25 cellular contexts compared by ENCODE assay signal in the genomic region with DNA sequence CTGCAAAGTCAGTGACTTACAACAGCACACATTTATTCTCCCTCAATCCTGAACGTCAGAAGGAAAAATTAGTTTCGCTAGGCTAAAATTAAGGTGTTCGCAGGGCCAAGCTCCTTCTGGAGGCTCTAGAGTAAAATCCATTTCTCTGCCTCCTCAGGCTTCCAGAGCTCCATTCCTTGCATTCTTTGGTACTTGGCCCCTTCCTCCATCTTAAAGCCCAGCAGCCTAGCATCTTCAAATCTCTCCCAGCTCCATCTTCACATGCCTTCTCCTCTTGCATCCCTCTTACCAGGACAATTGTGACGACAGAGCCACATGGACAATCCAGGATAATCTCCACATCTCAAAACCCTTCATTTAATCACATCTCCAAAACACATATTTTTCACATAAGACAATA.
DNase-seq lines count a peak whose midpoint lies in the region; ATAC-seq, FAIRE-seq and TF ChIP-seq lines count a peak whose summit lies in the region.
"Had no signal": no experiment of that assay in that cellular context is flagged by ENCODE, and none has a peak within 500 bp of the region (broad histone marks: within the 10 kb centered on the region; RNA-seq: fewer than 3 reads in every experiment).

No MANE protein-coding gene starts in this region.

- CTCF ChIA-PET in H1 (lab: Charles Lee; ENCODE audit: partially characterized antibody) = no interaction called here

- H4K5ac ChIP-seq in H9 (ENCODE audit: insufficient read length, low read depth, low read length) (no peak overlapping the region), H1 (ENCODE audit: insufficient read length, low read depth, low read length) (no peak overlapping the region)

- H4K8ac ChIP-seq in H9 (replicated peaks; ENCODE audit: insufficient read length, low read depth, low read length) = no peak overlapping the region
- H4K8ac ChIP-seq in H1 (ENCODE audit: extremely low read depth, insufficient read depth, low read length) = no peak overlapping the region
- H4K8ac ChIP-seq in mesenchymal stem cell (ENCODE audit: low read length) = no peak overlapping the region

- DNase-seq in ELF-1 (ENCODE audit: low read depth, low spot score) (peak; percentile 17), H9 (peak; percentile 24), H1 (ENCODE audit: low read depth in 1 of 2, low spot score in 2 of 2) (no peak), mesenchymal stem cell (no peak), EL (no peak), iPS-NIHi11 (ENCODE audit: low spot score) (no peak), frontal cortex (ENCODE audit: low spot score in 2 of 2) (no peak)
- DNase-seq: 8988T; ACHN; AML-193; BE2C; CD4-positive, alpha-beta T cell; CD8-positive, alpha-beta memory T cell; DMS 273 treated with DMSO at 0.1 percent for 48 hours; DMS79; GM23248; HCEC 1CT had no signal

- no CpG with 5 or more reads among the region's 4 CpGs for WGBS in H9 (ENCODE audit: extremely low coverage, insufficient read length, low lambda C conversion rate)
- 82% methylated on average over 4 of the region's 4 CpGs; no CpG with 5 or more reads in 1 of the 2 experiments for WGBS in H1 (ENCODE audit: extremely low coverage in 1 of 2, insufficient coverage in 1 of 2, insufficient read length in 1 of 2, insufficient replicate concordance in 2 of 2, low coverage in 1 of 2, low lambda C conversion rate in 2 of 2, missing lambda C conversion rate in 1 of 2), 2 experiments
- WGBS in mesenchymal stem cell = 87% methylated on average over 4 of the region's 4 CpGs

- no peak for TF ChIP-seq RAD21 in H1 (IDR thresholded peaks at IDR 0.05 in 1 of 2, conservative IDR thresholded peaks at IDR 0.05 in 1 of 2; ENCODE audit: low read depth in 2 of 2, low read length in 2 of 2)

- H2BK12ac ChIP-seq in H9 (ENCODE audit: insufficient read length, low read depth, low read length) = no peak overlapping the region
- H2BK12ac ChIP-seq in H1 (ENCODE audit: low read depth, low read length) = no peak overlapping the region
- H2BK12ac ChIP-seq in mesenchymal stem cell (ENCODE audit: low read length in 2 of 2) = no peak overlapping the region

- no peaks in the 10 kb centered on the region for H3K27me3 ChIP-seq in H9 (ENCODE audit: insufficient read depth, low read length)
- H3K27me3 ChIP-seq in H1 (replicated peaks in 1 of 4; ENCODE audit: control insufficient read depth in 3 of 4, extremely low read depth in 1 of 4, insufficient read depth in 3 of 4, low read length in 3 of 4) = no peaks in the 10 kb centered on the region
- H3K27me3 ChIP-seq in mesenchymal stem cell (ENCODE audit: control insufficient read depth in 1 of 2, insufficient read depth in 1 of 2, low read length in 2 of 2) = no peaks in the 10 kb centered on the region
- H3K27me3 ChIP-seq: BE2C; BLaER1 treated with 17β-estradiol and CSF1 and Interleukin-3, amounts not matched to agents 10 nM and 100 nM had no signal

- H4K91ac ChIP-seq in H9 (ENCODE audit: insufficient read length, low read depth, low read length) (no peak overlapping the region), H1 (replicated peaks; ENCODE audit: insufficient read length, low read length) (no peak overlapping the region), mesenchymal stem cell (ENCODE audit: low read length) (no peak overlapping the region)

- H3K27ac ChIP-seq in H9 (ENCODE audit: insufficient read length, low read depth, low read length) (no peak overlapping the region), H1 (ENCODE audit: low read depth, low read length) (no peak overlapping the region), mesenchymal stem cell (ENCODE audit: low read length, poor library complexity, severe bottlenecking) (no peak overlapping the region)
- H3K27ac ChIP-seq: A549; BLaER1 treated with 17β-estradiol and CSF1 and Interleukin-3, amounts not matched to agents 10 nM and 100 nM; GM23248 had no signal

- H3K4me1 Mint-ChIP-seq in H9 = peaks cover 0 to 4% of the 10 kb centered on the region in 2 experiments; a peak in 2 of 4 replicates
- H3K4me1 Mint-ChIP-seq: CD14-positive monocyte; CD8-positive, alpha-beta memory T cell had no signal

- TF ChIP-seq CTCF in H9 (conservative IDR thresholded peaks at IDR 0.05) = no peak
- TF ChIP-seq CTCF in H1 (IDR thresholded peaks at IDR 0.05; ENCODE audit: control extremely low read depth in 1 of 3, insufficient read depth in 1 of 3, low read depth in 1 of 3, low read length in 3 of 3) = no peak

- no peak overlapping the region for H3K4me3 Mint-ChIP-seq in H9
- H3K4me3 Mint-ChIP-seq: CD14-positive monocyte; CD4-positive, alpha-beta T cell; CD8-positive, alpha-beta memory T cell had no signal

- no peak overlapping the region for H2AFZ ChIP-seq in H9 (ENCODE audit: low read length)
- no peak overlapping the region for H2AFZ ChIP-seq in H1 (ENCODE audit: low read length)
- no peak overlapping the region for H2AFZ ChIP-seq in mesenchymal stem cell (ENCODE audit: low read depth, low read length)
- H2AFZ ChIP-seq: GM23248 had no signal

- no peak overlapping the region for H2BK120ac ChIP-seq in H9 (ENCODE audit: low read depth, low read length, poor library complexity, severe bottlenecking)
- no peak overlapping the region for H2BK120ac ChIP-seq in H1 (replicated peaks; ENCODE audit: low read depth, low read length)
- H2BK120ac ChIP-seq in mesenchymal stem cell (ENCODE audit: low read depth, low read length) = no peak overlapping the region

- no peak overlapping the region for H2AK5ac ChIP-seq in H9 (ENCODE audit: insufficient read length, low read length)
- H2AK5ac ChIP-seq in H1 (ENCODE audit: low read depth, low read length) = no peak overlapping the region
- H2AK5ac ChIP-seq in mesenchymal stem cell (ENCODE audit: low read length, severe bottlenecking) = no peak overlapping the region

- no peak for ATAC-seq in GM19395 (IDR thresholded peaks at IDR 0.05; ENCODE audit: unreplicated experiment)
- ATAC-seq: A549, GM12878 had no signal

- H3K4ac ChIP-seq in H9 (ENCODE audit: low read depth, low read length) (no peak overlapping the region), H1 (replicated peaks; ENCODE audit: insufficient read length, low read depth, low read length) (no peak overlapping the region), mesenchymal stem cell (ENCODE audit: low read depth in 1 of 2, low read length in 2 of 2) (no peak overlapping the region)

- H3K23me2 ChIP-seq in H9 (ENCODE audit: insufficient read length, low read depth, low read length, poor library complexity, severe bottlenecking) (no peaks in the 10 kb centered on the region), H1 (ENCODE audit: low read depth, low read length) (no peaks in the 10 kb centered on the region)

- H3K23ac ChIP-seq in H9 (ENCODE audit: insufficient read length, low read depth, low read length) (no peak overlapping the region), H1 (ENCODE audit: insufficient read length) (no peak overlapping the region), mesenchymal stem cell (ENCODE audit: low read length in 2 of 2) (no peak overlapping the region)

- H2BK15ac ChIP-seq in H9 (ENCODE audit: low read depth, low read length) (no peak overlapping the region), H1 (ENCODE audit: low read length) (no peak overlapping the region), mesenchymal stem cell (ENCODE audit: low read depth, poor library complexity, severe bottlenecking) (peak overlapping the region; percentile 7)

- no peaks in the 10 kb centered on the region for H3K9me3 Mint-ChIP-seq in H9
- H3K9me3 Mint-ChIP-seq: CD4-positive, alpha-beta T cell had no signal

- H3K9me3 ChIP-seq in H9 (ENCODE audit: control insufficient read depth, low read depth, low read length) = no peaks in the 10 kb centered on the region
- H3K9me3 ChIP-seq in H1 (ENCODE audit: insufficient read depth in 2 of 2, low read depth in 1 of 2, low read length in 1 of 2) = no peaks in the 10 kb centered on the region
- no peaks in the 10 kb centered on the region for H3K9me3 ChIP-seq in mesenchymal stem cell (ENCODE audit: control insufficient read depth, low read length)
- H3K9me3 ChIP-seq: A549; BE2C; BLaER1 treated with 17β-estradiol and CSF1 and Interleukin-3, amounts not matched to agents 10 nM and 100 nM had no signal

- H3K4me3 ChIP-seq in H1 (ENCODE audit: extremely low read depth in 1 of 4, insufficient read depth in 2 of 4, low read depth in 3 of 4, low read length in 4 of 4) (no peak overlapping the region), mesenchymal stem cell (ENCODE audit: insufficient read depth in 1 of 2, low read depth in 1 of 2, low read length in 2 of 2) (no peak overlapping the region)
- H3K4me3 ChIP-seq: A549; BLaER1 treated with 17β-estradiol and CSF1 and Interleukin-3, amounts not matched to agents 10 nM and 100 nM; GM12878; GM23248 had no signal

- H2BK5ac ChIP-seq in H9 (ENCODE audit: insufficient read length, low read length) (no peak overlapping the region), H1 (ENCODE audit: low read depth, low read length) (no peak overlapping the region), mesenchymal stem cell (ENCODE audit: low read depth, low read length, poor library complexity, severe bottlenecking) (no peak overlapping the region)

- FAIRE-seq in H1 (lab: Jason Lieb, UNC) (peak; percentile 13), frontal cortex (lab: Jason Lieb, UNC) (no peak)
- FAIRE-seq: A549, D721Med, GM12878, GM18507, H54 had no signal

- H3K79me2 ChIP-seq in H9 (ENCODE audit: insufficient read depth, low read length) (no peaks in the 10 kb centered on the region), H1 (ENCODE audit: control insufficient read depth in 1 of 2, insufficient read depth in 2 of 2, low read length in 2 of 2) (no peaks in the 10 kb centered on the region)

- POLR2A ChIA-PET in H1 (lab: Charles Lee; ENCODE audit: partially characterized antibody) = no interaction called here

- peaks cover 0 to 2% (median 0%) of the 10 kb centered on the region in 3 experiments; a peak in 2 of 7 replicates for H3K36me3 Mint-ChIP-seq in H9 (ENCODE audit: insufficient read depth in 1 of 3, low read depth in 3 of 3)
- H3K36me3 Mint-ChIP-seq: CD14-positive monocyte; CD8-positive, alpha-beta memory T cell had no signal

- no peak overlapping the region for H3T11ph ChIP-seq in H9 (ENCODE audit: low read length)

- H3K14ac ChIP-seq in H9 (ENCODE audit: insufficient read depth, low read length) = no peak overlapping the region
- H3K14ac ChIP-seq in H1 (ENCODE audit: insufficient read length) = no peak overlapping the region
- no peak overlapping the region for H3K14ac ChIP-seq in mesenchymal stem cell (ENCODE audit: low read length in 2 of 2)

- H2BK20ac ChIP-seq in H9 (ENCODE audit: low read depth, low read length, poor library complexity, severe bottlenecking) (no peak overlapping the region), H1 (ENCODE audit: low read length) (no peak overlapping the region)

- no peaks in the 10 kb centered on the region for H3K4me1 ChIP-seq in H9 (ENCODE audit: insufficient read depth, low read length)
- H3K4me1 ChIP-seq in H1 (replicated peaks in 1 of 4; ENCODE audit: control insufficient read depth in 3 of 4, insufficient read depth in 4 of 4, low read length in 3 of 4) = no peaks in the 10 kb centered on the region
- H3K4me1 ChIP-seq in mesenchymal stem cell (ENCODE audit: control insufficient read depth, insufficient read depth, low read depth, low read length) = no peaks in the 10 kb centered on the region
- H3K4me1 ChIP-seq: A549; BE2C; BLaER1 treated with 17β-estradiol and CSF1 and Interleukin-3, amounts not matched to agents 10 nM and 100 nM had no signal

- H3K79me1 ChIP-seq in H9 (ENCODE audit: insufficient read depth, low read depth, low read length, poor library complexity, severe bottlenecking) (no peaks in the 10 kb centered on the region), H1 (ENCODE audit: low read depth, low read length) (no peaks in the 10 kb centered on the region), mesenchymal stem cell (replicated peaks; ENCODE audit: low read length, poor library complexity, severe bottlenecking) (no peaks in the 10 kb centered on the region)

- H3K4me2 ChIP-seq in H9 (ENCODE audit: insufficient read depth, insufficient read length, low read length) = no peak overlapping the region
- H3K4me2 ChIP-seq in H1 (ENCODE audit: insufficient read depth in 1 of 2, low read depth in 2 of 2, low read length in 2 of 2) = no peak overlapping the region
- no peak overlapping the region for H3K4me2 ChIP-seq in mesenchymal stem cell (ENCODE audit: low read length, poor library complexity, severe bottlenecking)
- H3K4me2 ChIP-seq: A549; BLaER1 treated with 17β-estradiol and CSF1 and Interleukin-3, amounts not matched to agents 10 nM and 100 nM had no signal

- H3K27ac Mint-ChIP-seq in H9 = peak overlapping the region in 1 of 3 experiments; percentile 33; a peak in 1 of 7 replicates
- H3K27ac Mint-ChIP-seq: CD14-positive monocyte; CD4-positive, alpha-beta T cell; CD8-positive, alpha-beta memory T cell had no signal

- no peak for TF ChIP-seq EP300 in H1 (IDR thresholded peaks at IDR 0.05; ENCODE audit: borderline replicate concordance in 1 of 2, low read depth in 2 of 2, low read length in 2 of 2)

- H3K56ac ChIP-seq in H9 (ENCODE audit: insufficient read length, low read depth, low read length) (no peak overlapping the region), H1 (replicated peaks; ENCODE audit: insufficient read length, low read depth, low read length) (no peak overlapping the region)

- no peak for TF ChIP-seq POLR2A in H1 (IDR thresholded peaks at IDR 0.05; ENCODE audit: control extremely low read depth in 1 of 2, low read depth in 2 of 2, low read length in 2 of 2)

- no peaks in the 10 kb centered on the region for H4K20me1 ChIP-seq in H9 (ENCODE audit: control insufficient read depth, insufficient read depth, insufficient read length)
- no peaks in the 10 kb centered on the region for H4K20me1 ChIP-seq in H1 (replicated peaks in 1 of 2; ENCODE audit: control insufficient read depth in 1 of 2, insufficient read depth in 2 of 2, low read length in 2 of 2)
- H4K20me1 ChIP-seq: BLaER1 treated with 17β-estradiol and CSF1 and Interleukin-3, amounts not matched to agents 10 nM and 100 nM had no signal

- H3K27me3 Mint-ChIP-seq in H9 (ENCODE audit: low read depth) = no peaks in the 10 kb centered on the region
- H3K27me3 Mint-ChIP-seq: CD4-positive, alpha-beta T cell had no signal

- no peak overlapping the region for H3K18ac ChIP-seq in H9 (ENCODE audit: insufficient read length, low read depth, low read length)
- no peak overlapping the region for H3K18ac ChIP-seq in H1 (ENCODE audit: extremely low read depth, low read length)
- H3K18ac ChIP-seq in mesenchymal stem cell (ENCODE audit: low read depth in 1 of 2, low read length in 2 of 2) = no peak overlapping the region

- H3K9ac ChIP-seq in H9 (ENCODE audit: extremely low read depth, insufficient read length, low read length) (no peak overlapping the region), H1 (replicated peaks in 1 of 4; ENCODE audit: extremely low read depth in 1 of 4, low read depth in 3 of 4, low read length in 3 of 4) (no peak overlapping the region), mesenchymal stem cell (ENCODE audit: low read length) (no peak overlapping the region)
- H3K9ac ChIP-seq: BLaER1 treated with 17β-estradiol and CSF1 and Interleukin-3, amounts not matched to agents 10 nM and 100 nM; GM23248 had no signal

- H3K36me3 ChIP-seq in H1 (ENCODE audit: control insufficient read depth in 2 of 4, insufficient read depth in 4 of 4, low read length in 3 of 4) (no peaks in the 10 kb centered on the region), mesenchymal stem cell (ENCODE audit: control insufficient read depth in 1 of 2, insufficient read depth in 2 of 2, low read depth in 1 of 2, low read length in 2 of 2) (no peaks in the 10 kb centered on the region)
- H3K36me3 ChIP-seq: BLaER1 treated with 17β-estradiol and CSF1 and Interleukin-3, amounts not matched to agents 10 nM and 100 nM had no signal

Comparison
In these comparisons a context has a peak if more than half of its experiments do, and no peak if none do; other contexts are left out.
1. DNase-seq: peak in ELF-1 (single experiment) and H9 (single experiment); none in H1 (0 of 2), mesenchymal stem cell (single experiment), EL (single experiment), iPS-NIHi11 (single experiment) and frontal cortex (0 of 2).